ENCODE assay signal across 8 cellular contexts in the genomic region with DNA sequence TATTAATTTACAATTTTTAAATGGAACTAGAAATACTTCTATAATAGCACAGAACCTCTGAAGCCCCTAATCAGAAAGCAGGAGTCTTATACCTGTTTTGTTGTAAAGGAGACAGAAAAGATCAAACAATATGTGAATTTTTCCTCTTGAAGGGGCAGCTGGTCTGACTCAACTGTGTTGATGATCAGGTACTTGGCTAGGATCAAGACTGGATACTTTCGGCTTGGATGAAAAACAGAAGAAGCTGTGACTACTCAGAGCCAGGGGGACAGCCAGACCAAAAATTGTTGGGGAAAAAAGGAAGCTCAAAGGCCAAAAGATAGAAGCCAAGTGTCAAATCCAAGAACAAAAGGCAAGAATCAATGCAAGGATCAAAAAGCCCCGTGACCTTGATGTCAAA.
"Had no signal": no experiment of that assay in that cellular context is flagged by ENCODE, and none has a peak within 500 bp of the region (broad histone marks: within the 10 kb centered on the region; RNA-seq: fewer than 3 reads in every experiment).

No MANE protein-coding gene starts in this region.

- H3K27ac ChIP-seq: GM23248, HL-60 had no signal

- H3K4me1 ChIP-seq: HAP-1 had no signal

- H3K4me3 ChIP-seq: GM23248, HAP-1 had no signal

- ATAC-seq: HCT116, HepG2 had no signal

- H3K9ac ChIP-seq: GM23248 had no signal

- H3K9me3 ChIP-seq: HAP-1 had no signal

- DNase-seq: GM23248, GOT3, H7, HFFc6 had no signal

- H2AFZ ChIP-seq: GM23248 had no signal

- H3K36me3 ChIP-seq: HAP-1 had no signal
